ENCODE assay signal across 12 cellular contexts in the genomic region with DNA sequence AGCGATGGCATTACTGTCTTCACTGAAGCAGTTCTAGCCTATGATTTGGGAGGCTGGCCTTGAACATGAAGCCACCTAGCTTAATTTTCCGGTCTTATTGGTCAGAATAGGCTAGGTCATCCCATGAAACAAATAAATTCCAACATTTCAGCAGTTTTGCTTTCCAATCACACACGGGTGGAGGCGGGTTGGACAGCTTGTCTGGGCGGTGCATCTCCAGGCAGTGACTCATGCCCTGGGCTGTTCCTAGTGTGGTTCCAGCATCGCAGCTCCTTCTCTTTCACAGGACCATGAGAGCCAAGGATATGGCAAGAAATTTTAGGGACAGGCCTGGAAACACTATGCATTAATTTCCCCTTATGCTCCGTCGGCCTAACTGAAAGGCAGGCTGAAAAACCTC.
DNase-seq lines count a peak whose midpoint lies in the region; ATAC-seq and TF ChIP-seq lines count a peak whose summit lies in the region.
"Had no signal": no experiment of that assay in that cellular context is flagged by ENCODE, and none has a peak within 500 bp of the region (broad histone marks: within the 10 kb centered on the region; RNA-seq: fewer than 3 reads in every experiment).

No MANE protein-coding gene starts in this region.

- H3F3A ChIP-seq in smooth muscle cell (ENCODE audit: low read depth), result peaks cover 7% of the 10 kb centered on the region

- H4K20me1 ChIP-seq in HCT116 (ENCODE audit: insufficient read depth), result no peaks in the 10 kb centered on the region
- H4K20me1 ChIP-seq in smooth muscle cell (ENCODE audit: low read depth), result no peaks in the 10 kb centered on the region

- no peak overlapping the region for H3K4me3 ChIP-seq in HCT116 (replicated peaks in 1 of 2; ENCODE audit: low read depth in 1 of 2, low read length in 2 of 2)
- no peak overlapping the region for H3K4me3 ChIP-seq in smooth muscle cell
- H3K4me3 ChIP-seq: esophagus squamous epithelium, sigmoid colon had no signal

- no peaks in the 10 kb centered on the region for H3K9me2 ChIP-seq in HCT116 (ENCODE audit: insufficient read depth)

- H3K36me3 ChIP-seq in HCT116 (ENCODE audit: control insufficient read depth in 1 of 2, insufficient read depth in 2 of 2, low read length in 2 of 2), result no peaks in the 10 kb centered on the region
- H3K36me3 ChIP-seq in smooth muscle cell (ENCODE audit: low read depth), result peaks cover 10% of the 10 kb centered on the region
- H3K36me3 ChIP-seq: esophagus squamous epithelium, sigmoid colon had no signal

- WGBS in smooth muscle cell (ENCODE audit: low lambda C conversion rate), result 42% methylated on average over 8 of the region's 8 CpGs

- DNase-seq in HCT116 (ENCODE audit: low read depth, low spot score) (no peak), amniotic epithelial cell (ENCODE audit: low read depth) (peak; percentile 58), foreskin keratinocyte (peak; percentile 43 to 66), smooth muscle cell (lab: John Stamatoyannopoulos, UW; ENCODE audit: unreplicated experiment) (no peak), COLO668 (lab: John Stamatoyannopoulos, UW; ENCODE audit: unreplicated experiment) (no peak)
- no peak for DNase-seq in stimulated activated CD4-positive, alpha-beta T cell treated with anti-CD3 and anti-CD28 coated beads, Interleukin-1b, Interleukin-23, amount 100 ng/mL, for 48 hours
- DNase-seq in central memory CD4-positive, alpha-beta T cell, result no peak
- DNase-seq: CD4-positive, alpha-beta memory T cell; esophagus squamous epithelium; natural killer cell; sigmoid colon; T-cell had no signal

- no peak for TF ChIP-seq POLR2A in HCT116 (IDR thresholded peaks at IDR 0.05; ENCODE audit: borderline replicate concordance, extremely low read depth, insufficient read depth, insufficient read length)

- peak; percentile 50; the same call in 1 of the 2 replicates for ATAC-seq in HCT116
- peak; percentile 92 for ATAC-seq in foreskin keratinocyte
- ATAC-seq: natural killer cell, T-cell had no signal

- H2AFZ ChIP-seq in HCT116 (ENCODE audit: low read depth, low read length, poor library complexity, severe bottlenecking), result no peak overlapping the region
- H2AFZ ChIP-seq in smooth muscle cell (ENCODE audit: low read depth), result no peak overlapping the region

- H3K79me2 ChIP-seq in HCT116 (ENCODE audit: insufficient read depth, low read length) (no peaks in the 10 kb centered on the region), smooth muscle cell (ENCODE audit: low read depth) (no peaks in the 10 kb centered on the region)

- H3K27me3 ChIP-seq in HCT116 (ENCODE audit: insufficient read depth, low read length) (no peaks in the 10 kb centered on the region), foreskin keratinocyte (no peaks in the 10 kb centered on the region), smooth muscle cell (ENCODE audit: low read depth) (no peaks in the 10 kb centered on the region)
- H3K27me3 ChIP-seq: esophagus squamous epithelium, sigmoid colon had no signal

- BruUV-seq in HCT116 (replicated peaks; lab: Mats Ljungman, UMichigan), result no TSS peak

- TF ChIP-seq CTCF in HCT116 (IDR thresholded peaks at IDR 0.05 in 2 of 3, conservative IDR thresholded peaks at IDR 0.05 in 1 of 3; ENCODE audit: borderline replicate concordance in 1 of 3, insufficient read depth in 1 of 3, low read depth in 2 of 3, low read length in 2 of 3), result no peak
- TF ChIP-seq CTCF in foreskin keratinocyte (conservative IDR thresholded peaks at IDR 0.05), result no peak
- no peak for TF ChIP-seq CTCF in smooth muscle cell (IDR thresholded peaks at IDR 0.05; ENCODE audit: borderline replicate concordance, insufficient read depth, poor library complexity, severe bottlenecking)

- RAD21 ChIA-PET in HCT116 (lab: Charles Lee; ENCODE audit: low non-redundant PET in 1 of 2, low total read pairs in 2 of 2, uncharacterized antibody in 2 of 2, unreplicated experiment in 2 of 2), result no interaction called here

- TF ChIP-seq RAD21 in HCT116 (IDR thresholded peaks at IDR 0.05; ENCODE audit: low read depth), result no peak

- CTCF ChIA-PET in HCT116 (lab: Charles Lee), result no interaction called here

- no peak overlapping the region for H3K9ac ChIP-seq in HCT116 (ENCODE audit: low read length)
- H3K9ac ChIP-seq in smooth muscle cell (ENCODE audit: low read depth), result no peak overlapping the region

- H3K4me1 ChIP-seq in HCT116 (ENCODE audit: control insufficient read depth in 1 of 2, insufficient read depth in 2 of 2, low read length in 2 of 2) (no peaks in the 10 kb centered on the region), foreskin keratinocyte (no peaks in the 10 kb centered on the region), smooth muscle cell (ENCODE audit: low read depth) (no peaks in the 10 kb centered on the region)
- H3K4me1 ChIP-seq: esophagus squamous epithelium had no signal

- H3K27ac ChIP-seq in HCT116 (ENCODE audit: low read depth, low read length) (no peak overlapping the region), foreskin keratinocyte (no peak overlapping the region), smooth muscle cell (ENCODE audit: low read depth) (no peak overlapping the region)
- H3K27ac ChIP-seq: esophagus squamous epithelium, sigmoid colon had no signal

- H3K9me3 ChIP-seq in HCT116 (ENCODE audit: control insufficient read depth in 1 of 2, insufficient read depth in 1 of 2, low read depth in 1 of 2, low read length in 2 of 2), result no peaks in the 10 kb centered on the region
- H3K9me3 ChIP-seq in smooth muscle cell (replicated peaks; ENCODE audit: low read depth), result peaks cover 6% of the 10 kb centered on the region
- H3K9me3 ChIP-seq: sigmoid colon had no signal

- POLR2A ChIA-PET in HCT116 (lab: Charles Lee), result no interaction called here

- H3K4me2 ChIP-seq in HCT116 (ENCODE audit: low read length) (no peak overlapping the region), smooth muscle cell (peak overlapping the region; percentile 78)

- intact Hi-C loops in HCT116 (cut with micrococcal nuclease), result no loop called here

TF ChIP-seq in HCT116, 20 proteins besides CTCF, POLR2A, EP300 and RAD21:
- TF ChIP-seq POLR2AphosphoS5 (IDR thresholded peaks at IDR 0.05; ENCODE audit: low read depth, low read length), result no peak
- no peak for TF ChIP-seq CEBPB (IDR thresholded peaks at IDR 0.05; ENCODE audit: low read depth)
- TF ChIP-seq EZH2 (IDR thresholded peaks at IDR 0.05), result no peak
- TF ChIP-seq ZFX (IDR thresholded peaks at IDR 0.05), result no peak
- TF ChIP-seq ELF1 (IDR thresholded peaks at IDR 0.05; ENCODE audit: borderline replicate concordance, low read depth), result no peak
- TF ChIP-seq CBX3 (IDR thresholded peaks at IDR 0.05; ENCODE audit: low read depth), result no peak
- TF ChIP-seq YY1 (IDR thresholded peaks at IDR 0.05; ENCODE audit: extremely low read depth, insufficient replicate concordance, low read depth, low read length), result no peak
- no peak for TF ChIP-seq JUND (IDR thresholded peaks at IDR 0.05)
- TF ChIP-seq, protein P1, sequence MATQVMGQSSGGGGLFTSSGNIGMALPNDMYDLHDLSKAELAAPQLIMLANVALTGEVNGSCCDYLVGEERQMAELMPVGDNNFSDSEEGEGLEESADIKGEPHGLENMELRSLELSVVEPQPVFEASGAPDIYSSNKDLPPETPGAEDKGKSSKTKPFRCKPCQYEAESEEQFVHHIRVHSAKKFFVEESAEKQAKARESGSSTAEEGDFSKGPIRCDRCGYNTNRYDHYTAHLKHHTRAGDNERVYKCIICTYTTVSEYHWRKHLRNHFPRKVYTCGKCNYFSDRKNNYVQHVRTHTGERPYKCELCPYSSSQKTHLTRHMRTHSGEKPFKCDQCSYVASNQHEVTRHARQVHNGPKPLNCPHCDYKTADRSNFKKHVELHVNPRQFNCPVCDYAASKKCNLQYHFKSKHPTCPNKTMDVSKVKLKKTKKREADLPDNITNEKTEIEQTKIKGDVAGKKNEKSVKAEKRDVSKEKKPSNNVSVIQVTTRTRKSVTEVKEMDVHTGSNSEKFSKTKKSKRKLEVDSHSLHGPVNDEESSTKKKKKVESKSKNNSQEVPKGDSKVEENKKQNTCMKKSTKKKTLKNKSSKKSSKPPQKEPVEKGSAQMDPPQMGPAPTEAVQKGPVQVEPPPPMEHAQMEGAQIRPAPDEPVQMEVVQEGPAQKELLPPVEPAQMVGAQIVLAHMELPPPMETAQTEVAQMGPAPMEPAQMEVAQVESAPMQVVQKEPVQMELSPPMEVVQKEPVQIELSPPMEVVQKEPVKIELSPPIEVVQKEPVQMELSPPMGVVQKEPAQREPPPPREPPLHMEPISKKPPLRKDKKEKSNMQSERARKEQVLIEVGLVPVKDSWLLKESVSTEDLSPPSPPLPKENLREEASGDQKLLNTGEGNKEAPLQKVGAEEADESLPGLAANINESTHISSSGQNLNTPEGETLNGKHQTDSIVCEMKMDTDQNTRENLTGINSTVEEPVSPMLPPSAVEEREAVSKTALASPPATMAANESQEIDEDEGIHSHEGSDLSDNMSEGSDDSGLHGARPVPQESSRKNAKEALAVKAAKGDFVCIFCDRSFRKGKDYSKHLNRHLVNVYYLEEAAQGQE (IDR thresholded peaks at IDR 0.05; ENCODE audit: low read depth), result no peak
- no peak for TF ChIP-seq FOSL1 (IDR thresholded peaks at IDR 0.05; ENCODE audit: low read depth)
- no peak for TF ChIP-seq ZNF274 (IDR thresholded peaks at IDR 0.05; ENCODE audit: low read depth, low read length)
- TF ChIP-seq, protein P2, sequence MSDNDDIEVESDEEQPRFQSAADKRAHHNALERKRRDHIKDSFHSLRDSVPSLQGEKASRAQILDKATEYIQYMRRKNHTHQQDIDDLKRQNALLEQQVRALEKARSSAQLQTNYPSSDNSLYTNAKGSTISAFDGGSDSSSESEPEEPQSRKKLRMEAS (IDR thresholded peaks at IDR 0.05), result no peak
- no peak for TF ChIP-seq SRF (IDR thresholded peaks at IDR 0.05; ENCODE audit: low read depth)
- TF ChIP-seq, protein P3, sequence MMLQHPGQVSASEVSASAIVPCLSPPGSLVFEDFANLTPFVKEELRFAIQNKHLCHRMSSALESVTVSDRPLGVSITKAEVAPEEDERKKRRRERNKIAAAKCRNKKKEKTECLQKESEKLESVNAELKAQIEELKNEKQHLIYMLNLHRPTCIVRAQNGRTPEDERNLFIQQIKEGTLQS (IDR thresholded peaks at IDR 0.05), result no peak
- TF ChIP-seq SIN3A (IDR thresholded peaks at IDR 0.05; ENCODE audit: low read depth), result no peak
- no peak for TF ChIP-seq EGR1 (IDR thresholded peaks at IDR 0.05; ENCODE audit: low read depth)

Comparison
In these comparisons a context has a peak if more than half of its experiments do, and no peak if none do; other contexts are left out.
1. DNase-seq: peak in amniotic epithelial cell (single experiment) and foreskin keratinocyte (2 of 2); none in HCT116 (single experiment), smooth muscle cell (single experiment), COLO668 (single experiment), stimulated activated CD4-positive, alpha-beta T cell treated with anti-CD3 and anti-CD28 coated beads, Interleukin-1b, Interleukin-23, amount 100 ng/mL, for 48 hours (single experiment) and central memory CD4-positive, alpha-beta T cell (single experiment).